In the genomic region with DNA sequence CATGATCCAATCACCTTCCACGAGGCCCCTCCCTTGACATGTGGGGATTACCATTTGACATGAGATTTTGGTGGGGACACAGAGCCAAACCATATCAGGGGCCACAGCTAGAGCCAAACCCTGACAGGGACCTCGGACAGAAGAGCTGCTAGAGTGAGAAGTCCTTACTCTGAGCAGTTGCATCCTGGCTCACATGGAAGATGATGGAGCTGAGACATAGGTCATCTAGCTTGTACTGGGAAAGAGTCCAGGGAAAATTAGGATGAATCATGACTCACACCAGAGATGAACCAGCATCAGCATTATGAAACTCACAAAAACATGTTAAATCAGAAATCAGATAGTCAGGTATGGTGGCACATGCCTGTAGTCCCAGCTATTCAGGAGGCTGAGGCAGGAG, we compare ENCODE assay signal across 1 cellular context.
TF ChIP-seq lines count a peak whose summit lies in the region.

No MANE protein-coding gene starts in this region.

TF ChIP-seq in K562, 482 proteins besides CTCF, POLR2A, EP300 and RAD21 (continued from another document):
- TF ChIP-seq, protein P1, sequence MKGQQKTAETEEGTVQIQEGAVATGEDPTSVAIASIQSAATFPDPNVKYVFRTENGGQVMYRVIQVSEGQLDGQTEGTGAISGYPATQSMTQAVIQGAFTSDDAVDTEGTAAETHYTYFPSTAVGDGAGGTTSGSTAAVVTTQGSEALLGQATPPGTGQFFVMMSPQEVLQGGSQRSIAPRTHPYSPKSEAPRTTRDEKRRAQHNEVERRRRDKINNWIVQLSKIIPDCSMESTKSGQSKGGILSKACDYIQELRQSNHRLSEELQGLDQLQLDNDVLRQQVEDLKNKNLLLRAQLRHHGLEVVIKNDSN (CRISPR knock-in tag; IDR thresholded peaks at IDR 0.05): peak; percentile 41; the same call in 1 of the 2 replicates
- TF ChIP-seq BRD9 (IDR thresholded peaks at IDR 0.05; ENCODE audit: low read depth, partially characterized antibody) (no peak), RBM17 (IDR thresholded peaks at IDR 0.05; ENCODE audit: borderline replicate concordance, low read depth, low read length) (no peak), FOSL1 (tag; conservative IDR thresholded peaks at IDR 0.05) (peak; percentile 37)
- TF ChIP-seq, protein P2, sequence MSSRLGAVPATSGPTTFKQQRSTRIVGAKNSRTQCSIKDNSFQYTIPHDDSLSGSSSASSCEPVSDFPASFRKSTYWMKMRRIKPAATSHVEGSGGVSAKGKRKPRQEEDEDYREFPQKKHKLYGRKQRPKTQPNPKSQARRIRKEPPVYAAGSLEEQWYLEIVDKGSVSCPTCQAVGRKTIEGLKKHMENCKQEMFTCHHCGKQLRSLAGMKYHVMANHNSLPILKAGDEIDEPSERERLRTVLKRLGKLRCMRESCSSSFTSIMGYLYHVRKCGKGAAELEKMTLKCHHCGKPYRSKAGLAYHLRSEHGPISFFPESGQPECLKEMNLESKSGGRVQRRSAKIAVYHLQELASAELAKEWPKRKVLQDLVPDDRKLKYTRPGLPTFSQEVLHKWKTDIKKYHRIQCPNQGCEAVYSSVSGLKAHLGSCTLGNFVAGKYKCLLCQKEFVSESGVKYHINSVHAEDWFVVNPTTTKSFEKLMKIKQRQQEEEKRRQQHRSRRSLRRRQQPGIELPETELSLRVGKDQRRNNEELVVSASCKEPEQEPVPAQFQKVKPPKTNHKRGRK (tag; IDR thresholded peaks at IDR 0.05): no peak
- TF ChIP-seq, protein P3, sequence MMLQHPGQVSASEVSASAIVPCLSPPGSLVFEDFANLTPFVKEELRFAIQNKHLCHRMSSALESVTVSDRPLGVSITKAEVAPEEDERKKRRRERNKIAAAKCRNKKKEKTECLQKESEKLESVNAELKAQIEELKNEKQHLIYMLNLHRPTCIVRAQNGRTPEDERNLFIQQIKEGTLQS (IDR thresholded peaks at IDR 0.05): peak; percentile 64; the same call in 1 of the 2 replicates
- TF ChIP-seq, protein P3 (CRISPR knock-in tag; conservative IDR thresholded peaks at IDR 0.05): no peak
